In genomic region chr6:8821921-8822512, GRCh38 we compare ENCODE assay signal across 15 cellular contexts.
"Had no signal": no experiment of that assay in that cellular context is flagged by ENCODE, and none has a peak within 500 bp of the region (broad histone marks: within the 10 kb centered on the region; RNA-seq: fewer than 3 reads in every experiment).

No MANE protein-coding gene starts in this region.

- H3K27me3 Mint-ChIP-seq: activated CD4-positive, alpha-beta memory T cell treated with anti-CD3 and anti-CD28 coated beads for 36 hours had no signal

- H3K4me3 Mint-ChIP-seq: activated CD4-positive, alpha-beta memory T cell treated with anti-CD3 and anti-CD28 coated beads for 36 hours; activated T-cell treated with anti-CD3 and anti-CD28 coated beads, Interleukin-2, amount 50 U/mL, for 4 hours; nephron; stimulated activated naive B cell treated with anti-CD40 and anti-IgM and Interleukin-4, amounts not matched to agents 10 μg/mL and 1 μg/mL and 100 μg/mL, for 72 hours had no signal

- H3K27ac ChIP-seq: colonic mucosa, hepatocyte, psoas muscle, right lobe of liver, transverse colon had no signal

- H3K9me3 Mint-ChIP-seq: activated CD4-positive, alpha-beta memory T cell treated with anti-CD3 and anti-CD28 coated beads for 36 hours; nephron; stimulated activated naive B cell treated with anti-CD40 and anti-IgM and Interleukin-4, amounts not matched to agents 10 μg/mL and 1 μg/mL and 100 μg/mL, for 72 hours had no signal

- H3K36me3 Mint-ChIP-seq: activated CD4-positive, alpha-beta memory T cell treated with anti-CD3 and anti-CD28 coated beads for 36 hours; activated naive CD4-positive, alpha-beta T cell treated with anti-CD3 and anti-CD28 coated beads, Interleukin-2, amount 50 U/mL, for 72 hours; stimulated activated naive B cell treated with anti-CD40 and anti-IgM and Interleukin-4, amounts not matched to agents 10 μg/mL and 1 μg/mL and 100 μg/mL, for 72 hours had no signal

- H3K9me3 ChIP-seq: colonic mucosa, psoas muscle, right lobe of liver, transverse colon had no signal

- H3K27ac Mint-ChIP-seq: activated CD4-positive, alpha-beta memory T cell treated with anti-CD3 and anti-CD28 coated beads for 36 hours; activated naive CD4-positive, alpha-beta T cell treated with anti-CD3 and anti-CD28 coated beads, Interleukin-2, amount 50 U/mL, for 72 hours; nephron; stimulated activated naive B cell treated with anti-CD40 and anti-IgM and Interleukin-4, amounts not matched to agents 10 μg/mL and 1 μg/mL and 100 μg/mL, for 72 hours had no signal

- H3K4me1 ChIP-seq: colonic mucosa, psoas muscle, right lobe of liver, transverse colon had no signal

- H3K36me3 ChIP-seq: colonic mucosa, right lobe of liver, transverse colon had no signal

- H3K27me3 ChIP-seq: colonic mucosa, hepatocyte, right lobe of liver, transverse colon had no signal

- DNase-seq: activated CD4-positive, alpha-beta memory T cell treated with anti-CD3 and anti-CD28 coated beads for 36 hours; activated CD4-positive, CD25-positive, alpha-beta regulatory T cell treated with anti-CD3 and anti-CD28 coated beads, Interleukin-2, amount 50 U/mL, for 72 hours; activated effector memory CD4-positive, alpha-beta T cell treated with anti-CD3 and anti-CD28 coated beads, Interleukin-2, amount 50 U/mL, for 16 hours; activated T-cell treated with anti-CD3 and anti-CD28 coated beads, Interleukin-2, amount 50 U/mL, for 4 hours; colonic mucosa; effector CD8-positive, alpha-beta T cell; psoas muscle; right lobe of liver; stimulated activated CD4-positive, alpha-beta T cell treated with anti-CD3 and anti-CD28 coated beads, Interleukin-2, amount 100 ng/mL, for 24 hours; stimulated activated naive B cell treated with anti-CD40 and anti-IgM and Interleukin-4, amounts not matched to agents 10 μg/mL and 1 μg/mL and 100 μg/mL, for 72 hours; transverse colon had no signal

- H2AFZ ChIP-seq: hepatocyte had no signal

- H3K79me2 ChIP-seq: hepatocyte had no signal

- H3K4me1 Mint-ChIP-seq: nephron; stimulated activated naive B cell treated with anti-CD40 and anti-IgM and Interleukin-4, amounts not matched to agents 10 μg/mL and 1 μg/mL and 100 μg/mL, for 72 hours had no signal

- H3K4me2 ChIP-seq: hepatocyte had no signal

- H3K4me3 ChIP-seq: colonic mucosa, hepatocyte, lung, psoas muscle, right lobe of liver, transverse colon had no signal
